27 cellular contexts compared by ENCODE assay signal in genomic region chr19:3804429-3804828, GRCh38. TPM values are rescaled to one million over a fixed set of nuclear protein-coding genes. Genes with fewer than 3 reads are reported as not detected.
"Had no signal": no experiment of that assay in that cellular context is flagged by ENCODE, and none has a peak within 500 bp of the region (broad histone marks: within the 10 kb centered on the region; RNA-seq: fewer than 3 reads in every experiment).

No MANE protein-coding gene starts in this region.

- H3K9ac ChIP-seq: SK-N-SH had no signal

- ATAC-seq: activated CD4-positive, alpha-beta T cell treated with anti-CD3 and anti-CD28 coated beads for 36 hours; activated CD8-positive, alpha-beta T cell treated with anti-CD3 and anti-CD28 coated beads for 36 hours; activated T-cell treated with anti-CD3 and anti-CD28 coated beads, Interleukin-2, amount 50 U/mL, for 72 hours had no signal

- H3K9me3 Mint-ChIP-seq: activated CD8-positive, alpha-beta T cell treated with anti-CD3 and anti-CD28 coated beads for 36 hours; activated naive CD8-positive, alpha-beta T cell treated with anti-CD3 and anti-CD28 coated beads for 36 hours; activated T-helper 2 cell treated with anti-CD3 and anti-CD28 coated beads, Interferon-gamma antibody, Interleukin-2, Interleukin-4, amounts not matched to agents 10 μg/mL and 5 μg/mL and 100 μg/mL, durations not matched to agents 14 hours and 24 hours and 36 hours had no signal

- DNase-seq: activated CD4-positive, alpha-beta T cell treated with anti-CD3 and anti-CD28 coated beads for 36 hours; activated CD4-positive, alpha-beta T cell treated with anti-CD3 and anti-CD28 coated beads, Interleukin-2, amount 50 U/mL, for 1 hour; activated CD8-positive, alpha-beta memory T cell treated with anti-CD3 and anti-CD28 coated beads, Interleukin-2, amount 50 U/mL, for 4 hours; activated CD8-positive, alpha-beta T cell treated with anti-CD3 and anti-CD28 coated beads for 36 hours; activated gamma-delta T cell treated with Interleukin-2 at 50 U/mL for 16 hours; activated naive CD4-positive, alpha-beta T cell treated with anti-CD3 and anti-CD28 coated beads, Interleukin-2, amount 10 ng/mL, durations not matched to agents 7 days and 5 days; activated naive CD8-positive, alpha-beta T cell treated with anti-CD3 and anti-CD28 coated beads for 36 hours; activated T-cell treated with anti-CD3 and anti-CD28 coated beads, Interleukin-2, amount 50 U/mL, for 72 hours; brain microvascular endothelial cell; MM.1S; NCI-H1105; NCI-H1436; NCI-H1694 treated with DMSO at 0.1 percent for 48 hours; NCI-H2029 treated with DMSO at 0.1 percent for 48 hours; NCI-H345; NCI-H510A; NCI-H526 treated with DMSO at 0.1 percent for 48 hours; NCI-H82; SK-N-SH; T-helper 1 cell had no signal

- H3K27ac ChIP-seq: brain microvascular endothelial cell, cardiac muscle cell, VCaP had no signal

- H3K4me2 ChIP-seq: SK-N-SH had no signal

- H3K4me3 Mint-ChIP-seq: activated CD4-positive, alpha-beta T cell treated with anti-CD3 and anti-CD28 coated beads for 36 hours; activated CD8-positive, alpha-beta T cell treated with anti-CD3 and anti-CD28 coated beads for 36 hours; activated naive CD4-positive, alpha-beta T cell treated with anti-CD3 and anti-CD28 coated beads, Interleukin-2, amount 10 ng/mL, durations not matched to agents 7 days and 5 days; activated naive CD8-positive, alpha-beta T cell treated with anti-CD3 and anti-CD28 coated beads for 36 hours; activated T-cell treated with anti-CD3 and anti-CD28 coated beads, Interleukin-2, amount 50 U/mL, for 72 hours had no signal

- H3K36me3 Mint-ChIP-seq: activated naive CD4-positive, alpha-beta T cell treated with anti-CD3 and anti-CD28 coated beads, Interleukin-2, amount 10 ng/mL, durations not matched to agents 7 days and 5 days; activated naive CD8-positive, alpha-beta T cell treated with anti-CD3 and anti-CD28 coated beads for 36 hours had no signal

- H3K36me3 ChIP-seq: brain microvascular endothelial cell, cardiac muscle cell had no signal

- H3K4me3 ChIP-seq: cardiac muscle cell had no signal

- H3K9me3 ChIP-seq: SK-N-SH had no signal

- H3K27ac Mint-ChIP-seq: activated CD4-positive, alpha-beta T cell treated with anti-CD3 and anti-CD28 coated beads for 36 hours; activated CD8-positive, alpha-beta T cell treated with anti-CD3 and anti-CD28 coated beads for 36 hours; activated naive CD8-positive, alpha-beta T cell treated with anti-CD3 and anti-CD28 coated beads for 36 hours; activated T-cell treated with anti-CD3 and anti-CD28 coated beads, Interleukin-2, amount 50 U/mL, for 72 hours; activated T-helper 2 cell treated with anti-CD3 and anti-CD28 coated beads, Interferon-gamma antibody, Interleukin-2, Interleukin-4, amounts not matched to agents 10 μg/mL and 5 μg/mL and 100 μg/mL, durations not matched to agents 14 hours and 24 hours and 36 hours had no signal

RNA-seq across cellular contexts. Expression of gene MATK, which starts 18.2 kb away (rescaled TPM):
- total RNA-seq: OCI-LY7, RPMI7951 had no signal
- polyA plus RNA-seq: SK-N-SH had no signal

RNA-seq across cellular contexts. Expression of gene RAX2, which starts 32.4 kb away (rescaled TPM):
- total RNA-seq: activated CD4-positive, alpha-beta T cell treated with anti-CD3 and anti-CD28 coated beads for 36 hours; activated CD8-positive, alpha-beta T cell treated with anti-CD3 and anti-CD28 coated beads for 36 hours; activated naive CD8-positive, alpha-beta T cell treated with anti-CD3 and anti-CD28 coated beads for 36 hours; activated T-cell treated with anti-CD3 and anti-CD28 coated beads, Interleukin-2, amount 50 U/mL, for 72 hours; activated T-helper 2 cell treated with anti-CD3 and anti-CD28 coated beads, Interferon-gamma antibody, Interleukin-2, Interleukin-4, amounts not matched to agents 10 μg/mL and 5 μg/mL and 100 μg/mL, durations not matched to agents 14 hours and 24 hours and 36 hours; cardiac muscle cell; OCI-LY7; RPMI7951; T-helper 2 cell treated with Interferon-gamma antibody and Interleukin-4, amounts not matched to agents 100 ng/mL and 5 ng/mL, for 36 hours had no signal
- polyA plus RNA-seq: adipose tissue, cardiac muscle cell, SK-N-SH had no signal
